In the genomic region with DNA sequence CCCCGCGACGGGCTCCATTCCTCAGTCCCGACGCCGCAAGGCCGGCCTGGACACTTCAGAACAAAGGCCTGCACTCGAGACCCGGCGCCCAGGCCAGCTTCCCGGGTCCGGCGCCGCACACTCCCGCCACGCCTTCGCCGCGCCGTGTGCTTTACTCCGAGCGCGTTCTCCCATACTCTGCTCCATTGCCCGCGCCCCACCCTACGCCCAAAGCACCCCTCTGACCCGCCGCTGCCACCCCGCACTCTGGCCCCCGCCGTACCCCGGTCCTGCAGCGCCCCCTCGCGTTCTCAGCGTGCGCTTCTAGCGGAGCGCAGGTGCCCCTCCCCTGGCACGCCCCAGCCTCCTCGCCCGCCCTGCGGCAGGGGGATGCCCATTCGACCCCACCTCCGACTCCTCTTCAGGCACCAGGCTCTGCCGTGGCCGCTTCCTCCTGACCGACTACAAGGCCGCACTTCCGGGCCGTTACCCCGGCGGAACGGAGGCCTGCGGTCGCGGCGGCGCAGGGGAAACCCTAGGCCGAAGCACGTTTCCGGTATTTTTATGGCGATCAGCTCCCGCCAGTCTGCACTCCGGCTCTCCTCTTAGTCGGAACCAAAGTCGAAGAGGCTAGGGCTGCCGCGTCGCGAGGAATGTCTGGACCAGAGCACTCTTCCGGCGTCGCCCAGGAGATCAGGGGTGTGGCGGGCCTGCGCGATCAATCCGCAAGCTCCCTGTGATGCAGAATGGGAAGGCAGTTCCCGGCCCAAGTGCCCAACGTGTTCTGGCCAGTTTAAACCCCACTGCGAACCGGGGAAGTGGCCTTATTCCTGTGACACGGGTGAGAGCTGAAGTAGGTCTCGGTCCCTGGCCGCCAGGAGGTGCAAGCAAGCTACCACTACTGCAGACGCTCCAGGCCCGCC, we compare ENCODE assay signal across 8 cellular contexts. TPM values are rescaled to one million over a fixed set of nuclear protein-coding genes. Genes with fewer than 3 reads are reported as not detected.
DNase-seq lines count a peak whose midpoint lies in the region; ATAC-seq lines count a peak whose summit lies in the region.

A gene (minus strand): TSS at position 456 of the 902 bp plus-strand sequence. CDS start 2,137 bp downstream, outside the sequence.

- peak; percentile 94 for DNase-seq in DMS153 treated with DMSO at 0.1 percent for 48 hours (lab: John Stamatoyannopoulos, UW; ENCODE audit: unreplicated experiment)
- peak; percentile 99 for DNase-seq in OCI-M1 (lab: John Stamatoyannopoulos, UW)
- DNase-seq in activated T-cell treated with anti-CD3 and anti-CD28 coated beads for 4 hours: peak; percentile 78
- peak; percentile 84 for DNase-seq in epithelial cell of prostate (ENCODE audit: low read depth, low spot score)
- DNase-seq in mucosa of gallbladder (ENCODE audit: low spot score): peak; percentile 94
- peak; percentile 70 to 77 for DNase-seq in stimulated activated CD8-positive, alpha-beta memory T cell treated with anti-CD3 and anti-CD28 coated beads, Interleukin-4, amount 100 ng/mL, for 4 hours (ENCODE audit: low read depth in 2 of 2, low spot score in 1 of 2)

- H3K9me3 Mint-ChIP-seq in IgD-negative memory B cell: peaks cover 0 to 2% (median 0%) of the 10 kb centered on the region in 3 donors

- H3K4me1 Mint-ChIP-seq in IgD-negative memory B cell: peaks cover 20 to 26% (median 23%) of the 10 kb centered on the region in 3 donors

- peaks cover 2% of the 10 kb centered on the region for H3K27me3 Mint-ChIP-seq in IgD-negative memory B cell

- peak within 1 kb of the TSS; percentile 97 to 98 (median 97) for H3K27ac Mint-ChIP-seq in IgD-negative memory B cell

- ATAC-seq in GM21529 (IDR thresholded peaks at IDR 0.05; ENCODE audit: unreplicated experiment): peak; percentile 73

- H3K36me3 Mint-ChIP-seq in IgD-negative memory B cell: peaks cover 3% of the 10 kb centered on the region

- peak within 1 kb of the TSS; percentile 95 for H3K27ac ChIP-seq in epithelial cell of prostate

- H3K4me3 Mint-ChIP-seq in IgD-negative memory B cell: peak within 1 kb of the TSS; percentile 95 to 99 (median 98)

RNA-seq across cellular contexts. Expression of the gene that starts here (rescaled TPM):
- 7.6 TPM for polyA plus RNA-seq in IgD-negative memory B cell
- total RNA-seq in mucosa of gallbladder: 22.8 TPM

Comparison
In these comparisons a context has a peak if more than half of its experiments do, and no peak if none do; other contexts are left out.
1. Peak in every context shown above with its lines: DNase-seq, ATAC-seq and H3K27ac ChIP-seq.